21 cellular contexts compared by ENCODE assay signal in genomic region chr7:128778946-128779345, GRCh38. TPM values are rescaled to one million over a fixed set of nuclear protein-coding genes. Genes with fewer than 3 reads are reported as not detected.
DNase-seq lines count a peak whose midpoint lies in the region; ATAC-seq and TF ChIP-seq lines count a peak whose summit lies in the region.
"Had no signal": no experiment of that assay in that cellular context is flagged by ENCODE, and none has a peak within 500 bp of the region (broad histone marks: within the 10 kb centered on the region; RNA-seq: fewer than 3 reads in every experiment).

No MANE protein-coding gene starts in this region.

- no peaks in the 10 kb centered on the region for H3K4me1 ChIP-seq in GM23338 (ENCODE audit: insufficient read depth)
- H3K4me1 ChIP-seq in HEK293 (ENCODE audit: control insufficient read depth, insufficient read depth, low read length): no peaks in the 10 kb centered on the region

- H4K20me1 ChIP-seq in GM23338 (replicated peaks; ENCODE audit: insufficient read depth): no peaks in the 10 kb centered on the region

- H3K4me3 ChIP-seq in GM23338 (no peak overlapping the region), HEK293 (ENCODE audit: low read depth, low read length) (no peak overlapping the region)

- H3K4me2 ChIP-seq in GM23338: no peak overlapping the region

- H3K4me1 Mint-ChIP-seq in GM23338: peaks cover 12% of the 10 kb centered on the region

- H3K79me2 ChIP-seq in GM23338 (replicated peaks; ENCODE audit: insufficient read depth): no peaks in the 10 kb centered on the region

- DNase-seq in GM23338 (ENCODE audit: low spot score) (no peak), omental fat pad (ENCODE audit: low spot score) (no peak), NCI-H526 treated with DMSO at 0.1 percent for 48 hours (lab: John Stamatoyannopoulos, UW) (no peak), NCI-H1694 treated with DMSO at 0.1 percent for 48 hours (lab: John Stamatoyannopoulos, UW) (no peak)
- DNase-seq in activated CD8-positive, alpha-beta memory T cell treated with anti-CD3 and anti-CD28 coated beads for 24 hours: no peak
- DNase-seq: C1 segment of cervical spinal cord; Calu3; CD4-positive, alpha-beta memory T cell; COR-L47; DMS53; DMS79 treated with DMSO at 0.1 percent for 48 hours; GF-D8; H7; HCEC 1CT had no signal

- no peak overlapping the region for H3K4me3 Mint-ChIP-seq in GM23338
- H3K4me3 Mint-ChIP-seq: CD4-positive, alpha-beta memory T cell had no signal

- no peaks in the 10 kb centered on the region for H3K9me2 ChIP-seq in GM23338 (ENCODE audit: insufficient read depth)

- H3K27me3 Mint-ChIP-seq in GM23338 (ENCODE audit: insufficient read depth, low read depth, poor library complexity): peaks cover 11% of the 10 kb centered on the region

- no peaks in the 10 kb centered on the region for H3K27me3 ChIP-seq in GM23338 (ENCODE audit: insufficient read depth)

- H2AFZ ChIP-seq in GM23338: no peak overlapping the region

- H3K9me3 ChIP-seq in HEK293 (ENCODE audit: control insufficient read depth, insufficient read depth, low read depth, low read length): no peaks in the 10 kb centered on the region

- no peak for TF ChIP-seq CTCF in GM23338 (conservative IDR thresholded peaks at IDR 0.05; ENCODE audit: low read depth in 2 of 2)
- TF ChIP-seq CTCF in HEK293 (tag by site-specific recombination; IDR thresholded peaks at IDR 0.05): no peak
- no peak for TF ChIP-seq CTCF in omental fat pad (IDR thresholded peaks at IDR 0.05)

- POLR2A ChIA-PET in HEK293 (lab: Yijun Ruan, JAX): no interaction called here

- CTCF ChIA-PET in HEK293 (lab: Yijun Ruan, JAX): interaction anchor here (0.6 kb wide), 1 partner anchor 193 kb away, joined by 5 read pairs; no protein-coding TSS in a partner anchor

- H3K36me3 ChIP-seq in GM23338 (ENCODE audit: insufficient read depth) (no peaks in the 10 kb centered on the region), HEK293 (ENCODE audit: control insufficient read depth in 2 of 2, insufficient read depth in 1 of 2, low read length in 2 of 2) (peaks cover 0 to 7% of the 10 kb centered on the region in 2 experiments; a peak in 1 of 3 replicates)

- H3K9me3 Mint-ChIP-seq in GM23338: peaks cover 27% of the 10 kb centered on the region

- ATAC-seq in GM23338: no peak
- ATAC-seq in omental fat pad (ENCODE audit: low FRiP score): peak; percentile 9

- no peak overlapping the region for H3K27ac ChIP-seq in GM23338 (ENCODE audit: low read depth)
- no peak overlapping the region for H3K27ac ChIP-seq in HEK293 (ENCODE audit: extremely low read depth, low read depth, low read length)

- 0 out of 2 replicates have a peak, but pooled peaks cover 3% of the 10 kb centered on the region for H3F3A ChIP-seq in GM23338 (replicated peaks; ENCODE audit: low read depth)

- H3K36me3 Mint-ChIP-seq in GM23338 (ENCODE audit: low read depth): peaks cover 12% of the 10 kb centered on the region; the same call in 1 of the 3 replicates

- H3K27ac Mint-ChIP-seq in GM23338: no peak overlapping the region
- H3K27ac Mint-ChIP-seq: CD4-positive, alpha-beta memory T cell had no signal

TF ChIP-seq in GM23338, 12 proteins besides CTCF, POLR2A, EP300 and RAD21:
- TF ChIP-seq NANOG (IDR thresholded peaks at IDR 0.05; ENCODE audit: borderline replicate concordance) (no peak), REST (IDR thresholded peaks at IDR 0.05; ENCODE audit: unreplicated experiment) (peak; percentile 29)

TF ChIP-seq in HEK293, 187 proteins besides CTCF, POLR2A, EP300 and RAD21:
- TF ChIP-seq REST (tag by site-specific recombination; IDR thresholded peaks at IDR 0.05) (peak; percentile 45; the same call in 1 of the 2 replicates), ZBTB10 (tag by site-specific recombination; IDR thresholded peaks at IDR 0.05) (no peak), ZNF488 (tag by site-specific recombination; IDR thresholded peaks at IDR 0.05) (no peak), ZNF2 (tag by site-specific recombination; IDR thresholded peaks at IDR 0.05) (no peak), MEIS1 (CRISPR knock-in tag; IDR thresholded peaks at IDR 0.05; ENCODE audit: borderline replicate concordance) (no peak)

RNA-seq across cellular contexts. Expression of gene OPN1SW, which starts 3.4 kb away (rescaled TPM):
- not detected in 2 replicates for total RNA-seq in GM23338 (2014; rRNA removed; shearing (Covaris generic))
- polyA plus RNA-seq in GM23338 (2016; fragmentation: Nextera tagmentation; extraction: Ambion mirVana): 0.50 and 0.80 TPM in 2 replicates
- not detected for total RNA-seq in omental fat pad
- total RNA-seq: A172; A673; Calu3; CD4-positive, alpha-beta memory T cell; Daoy; G401; H1; H7 had no signal
- polyA plus RNA-seq: BJ; CD4-positive, alpha-beta memory T cell; H1 had no signal

RNA-seq across cellular contexts. Expression of gene CCDC136, which starts 12.8 kb away (rescaled TPM):
- 39.9 and 55.7 TPM in 2 replicates for total RNA-seq in GM23338 (2014; rRNA removed; shearing (Covaris generic))
- polyA plus RNA-seq in GM23338 (2016; fragmentation: Nextera tagmentation; extraction: Ambion mirVana): 26.0 and 27.1 TPM in 2 replicates
- total RNA-seq in omental fat pad: 10 to 100 TPM in 1 of 4 donors, 1 to 10 TPM in 3; 1.7 to 27.9 (median 2.7) TPM

RNA-seq across cellular contexts. Expression of gene CALU, which starts 39.8 kb away (rescaled TPM):
- total RNA-seq in GM23338 (2014; rRNA removed; shearing (Covaris generic)): 179 and 180 TPM in 2 replicates
- 113 and 136 TPM in 2 replicates for polyA plus RNA-seq in GM23338 (2016; fragmentation: Nextera tagmentation; extraction: Ambion mirVana)
- 100 to 1,000 TPM; 107 to 132 (median 128) TPM for total RNA-seq in omental fat pad

RNA-seq across cellular contexts. Expression of gene FLNC, which starts 51.3 kb away (rescaled TPM):
- 9.4 and 11.8 TPM in 2 replicates for total RNA-seq in GM23338 (2014; rRNA removed; shearing (Covaris generic))
- 0.64 and 0.65 TPM in 2 replicates for polyA plus RNA-seq in GM23338 (2016; fragmentation: Nextera tagmentation; extraction: Ambion mirVana)
- 100 to 1,000 TPM in 1 of 4 donors, 10 to 100 TPM in 2, 1 to 10 TPM in 1; 7.7 to 140 (median 25.5) TPM for total RNA-seq in omental fat pad
- polyA plus RNA-seq: CD4-positive, alpha-beta memory T cell had no signal
